In genomic region chr3:188188911-188189310, GRCh38 we compare ENCODE assay signal across 22 cellular contexts. TPM values are rescaled to one million over a fixed set of nuclear protein-coding genes. Genes with fewer than 3 reads are reported as not detected.
DNase-seq lines count a peak whose midpoint lies in the region; ATAC-seq and TF ChIP-seq lines count a peak whose summit lies in the region.
"Had no signal": no experiment of that assay in that cellular context is flagged by ENCODE, and none has a peak within 500 bp of the region (broad histone marks: within the 10 kb centered on the region; RNA-seq: fewer than 3 reads in every experiment).

No MANE protein-coding gene starts in this region.

- no peak overlapping the region for H3K18ac ChIP-seq in H9 (ENCODE audit: insufficient read length, low read depth, low read length)

- H3K36me3 Mint-ChIP-seq in activated CD4-positive, alpha-beta T cell treated with anti-CD3 and anti-CD28 coated beads, Interleukin-2, amount 10 ng/mL, durations not matched to agents 7 days and 5 days (ENCODE audit: low read depth) = peaks cover 35% of the 10 kb centered on the region
- no peaks in the 10 kb centered on the region for H3K36me3 Mint-ChIP-seq in effector memory CD8-positive, alpha-beta T cell (ENCODE audit: insufficient read depth)
- H3K36me3 Mint-ChIP-seq in naive thymus-derived CD4-positive, alpha-beta T cell = peaks cover 14 to 36% (median 26%) of the 10 kb centered on the region in 5 donors
- peaks cover 0 to 10% (median 1%) of the 10 kb centered on the region in 3 experiments; a peak in 3 of 7 replicates for H3K36me3 Mint-ChIP-seq in H9 (ENCODE audit: insufficient read depth in 1 of 3, low read depth in 3 of 3)

- H3K79me2 ChIP-seq in H9 (ENCODE audit: insufficient read depth, low read length) = no peaks in the 10 kb centered on the region; the same call in 1 of the 2 replicates

- H2BK120ac ChIP-seq in H9 (ENCODE audit: low read depth, low read length, poor library complexity, severe bottlenecking) = no peak overlapping the region

- no peak overlapping the region for H4K8ac ChIP-seq in H9 (replicated peaks; ENCODE audit: insufficient read length, low read depth, low read length)

- no peak overlapping the region for H3K4ac ChIP-seq in H9 (ENCODE audit: low read depth, low read length)

- H3K4me3 Mint-ChIP-seq in activated CD4-positive, alpha-beta T cell treated with anti-CD3 and anti-CD28 coated beads, Interleukin-2, amount 10 ng/mL, durations not matched to agents 7 days and 5 days = no peak overlapping the region
- H3K4me3 Mint-ChIP-seq in effector memory CD8-positive, alpha-beta T cell = peak overlapping the region in 1 of 2 donors; percentile 45
- no peak overlapping the region for H3K4me3 Mint-ChIP-seq in naive thymus-derived CD4-positive, alpha-beta T cell
- no peak overlapping the region for H3K4me3 Mint-ChIP-seq in H9
- H3K4me3 Mint-ChIP-seq: neural progenitor cell, type B pancreatic cell had no signal

- no peaks in the 10 kb centered on the region for H3K27me3 Mint-ChIP-seq in activated CD4-positive, alpha-beta T cell treated with anti-CD3 and anti-CD28 coated beads, Interleukin-2, amount 10 ng/mL, durations not matched to agents 7 days and 5 days
- H3K27me3 Mint-ChIP-seq in effector memory CD8-positive, alpha-beta T cell = no peaks in the 10 kb centered on the region
- no peaks in the 10 kb centered on the region for H3K27me3 Mint-ChIP-seq in naive thymus-derived CD4-positive, alpha-beta T cell
- H3K27me3 Mint-ChIP-seq in H9 (ENCODE audit: low read depth) = no peaks in the 10 kb centered on the region
- H3K27me3 Mint-ChIP-seq: activated naive CD4-positive, alpha-beta T cell treated with anti-CD3 and anti-CD28 coated beads, Interleukin-2, amount 50 U/mL, for 24 hours; type B pancreatic cell had no signal

- no peak overlapping the region for H3K4me2 ChIP-seq in H9 (ENCODE audit: insufficient read depth, insufficient read length, low read length)
- H3K4me2 ChIP-seq: KMS-11, neural progenitor cell had no signal

- POLR2A ChIA-PET in activated CD4-positive, alpha-beta T cell treated with anti-CD3 and anti-CD28 coated beads, Interleukin-2, amount 10 ng/mL, durations not matched to agents 7 days and 5 days (lab: Charles Lee) = no interaction called here
- POLR2A ChIA-PET in naive thymus-derived CD4-positive, alpha-beta T cell (lab: Charles Lee) = no interaction called here

- DNase-seq in activated CD4-positive, alpha-beta T cell treated with anti-CD3 and anti-CD28 coated beads, Interleukin-2, amount 10 ng/mL, durations not matched to agents 7 days and 5 days = no peak
- no peak for DNase-seq in activated CD4-positive, alpha-beta T cell treated with anti-CD3 and anti-CD28 coated beads for 1 hour
- DNase-seq in Jurkat, Clone E6-1 (ENCODE audit: low read depth, low spot score) = peak; percentile 32
- no peak for DNase-seq in effector memory CD8-positive, alpha-beta T cell
- DNase-seq in psoas muscle (no peak), COLO829 (ENCODE audit: low spot score) (no peak), H9 (no peak)
- DNase-seq in naive thymus-derived CD4-positive, alpha-beta T cell = no peak
- DNase-seq: 8988T; AML-193; NCI-H1048; NCI-H2029 treated with DMSO at 0.1 percent for 48 hours; NCI-H226; NCI-H82; SHP77; stimulated activated CD4-positive, alpha-beta T cell treated with anti-CD3 and anti-CD28 coated beads, Interleukin-2, amount 100 ng/mL, for 24 hours; stimulated activated naive CD4-positive, alpha-beta T cell treated with Interleukin-2 at 50 U/mL for 16 hours had no signal

- H4K5ac ChIP-seq in H9 (ENCODE audit: insufficient read length, low read depth, low read length) = no peak overlapping the region

- no peak overlapping the region for H2BK20ac ChIP-seq in H9 (ENCODE audit: low read depth, low read length, poor library complexity, severe bottlenecking)

- no peak overlapping the region for H3K23ac ChIP-seq in H9 (ENCODE audit: insufficient read length, low read depth, low read length)

- no peak overlapping the region for H3T11ph ChIP-seq in H9 (ENCODE audit: low read length)

- no peak overlapping the region for H3K9ac ChIP-seq in H9 (ENCODE audit: extremely low read depth, insufficient read length, low read length)
- H3K9ac ChIP-seq: KMS-11, neural progenitor cell had no signal

- no peak overlapping the region for H2AK5ac ChIP-seq in H9 (ENCODE audit: insufficient read length, low read length)

- peak; percentile 31 for ATAC-seq in effector memory CD8-positive, alpha-beta T cell (replicated peaks)
- no peak for ATAC-seq in psoas muscle
- ATAC-seq in naive thymus-derived CD4-positive, alpha-beta T cell = no peak

- peaks cover 0 to 4% of the 10 kb centered on the region in 2 donors for H3K36me3 ChIP-seq in psoas muscle (ENCODE audit: insufficient read depth in 1 of 2, low read depth in 1 of 2)
- peaks cover 0 to 6% (median 0%) of the 10 kb centered on the region in 3 experiments for H3K36me3 ChIP-seq in naive thymus-derived CD4-positive, alpha-beta T cell (ENCODE audit: control insufficient read depth in 2 of 3, insufficient read depth in 3 of 3, low read length in 3 of 3)
- H3K36me3 ChIP-seq: neural progenitor cell had no signal

- H3K27ac ChIP-seq in psoas muscle (peak overlapping the region; percentile 92), H9 (ENCODE audit: insufficient read length, low read depth, low read length) (no peak overlapping the region)
- H3K27ac ChIP-seq in naive thymus-derived CD4-positive, alpha-beta T cell (ENCODE audit: low read depth, low read length) = no peak overlapping the region
- H3K27ac ChIP-seq: KMS-11, neural progenitor cell, skin epidermis had no signal

- H2BK15ac ChIP-seq in H9 (ENCODE audit: low read depth, low read length) = no peak overlapping the region

- CTCF ChIA-PET in activated CD4-positive, alpha-beta T cell treated with anti-CD3 and anti-CD28 coated beads, Interleukin-2, amount 10 ng/mL, durations not matched to agents 7 days and 5 days (lab: Charles Lee) = interaction anchor here (0.9 to 1.2 kb wide), 5 partner anchors 9 to 449 kb away, joined by 3 to 5 read pairs (median 3); no protein-coding TSS in a partner anchor
- CTCF ChIA-PET in naive thymus-derived CD4-positive, alpha-beta T cell (lab: Charles Lee) = no interaction called here

- TF ChIP-seq CTCF in psoas muscle (IDR thresholded peaks at IDR 0.05) (no peak), H9 (conservative IDR thresholded peaks at IDR 0.05) (no peak)

- H2AFZ ChIP-seq in H9 (ENCODE audit: low read length) = no peak overlapping the region
- H2AFZ ChIP-seq: neural progenitor cell had no signal

- no peak overlapping the region for H4K91ac ChIP-seq in H9 (ENCODE audit: insufficient read length, low read depth, low read length)

- peak overlapping the region; percentile 28 for H3K27ac Mint-ChIP-seq in activated CD4-positive, alpha-beta T cell treated with anti-CD3 and anti-CD28 coated beads, Interleukin-2, amount 10 ng/mL, durations not matched to agents 7 days and 5 days
- H3K27ac Mint-ChIP-seq in effector memory CD8-positive, alpha-beta T cell = peak overlapping the region in 1 of 2 donors; percentile 76
- H3K27ac Mint-ChIP-seq in naive thymus-derived CD4-positive, alpha-beta T cell = no peak overlapping the region
- H3K27ac Mint-ChIP-seq in H9 = no peak overlapping the region; a peak in 1 of 7 replicates
- H3K27ac Mint-ChIP-seq: activated naive CD4-positive, alpha-beta T cell treated with anti-CD3 and anti-CD28 coated beads, Interleukin-2, amount 50 U/mL, for 24 hours; neural progenitor cell; type B pancreatic cell had no signal

- no peaks in the 10 kb centered on the region for H3K79me1 ChIP-seq in H9 (ENCODE audit: insufficient read depth, low read depth, low read length, poor library complexity, severe bottlenecking)

- H3K4me3 ChIP-seq in Jurkat, Clone E6-1 (ENCODE audit: low read length) = no peak overlapping the region
- H3K4me3 ChIP-seq in psoas muscle = no peak overlapping the region
- H3K4me3 ChIP-seq in naive thymus-derived CD4-positive, alpha-beta T cell (ENCODE audit: low read length) = no peak overlapping the region
- H3K4me3 ChIP-seq: neural progenitor cell, skin epidermis had no signal

- H3K4me1 Mint-ChIP-seq in activated CD4-positive, alpha-beta T cell treated with anti-CD3 and anti-CD28 coated beads, Interleukin-2, amount 10 ng/mL, durations not matched to agents 7 days and 5 days = peaks cover 44% of the 10 kb centered on the region
- H3K4me1 Mint-ChIP-seq in effector memory CD8-positive, alpha-beta T cell (ENCODE audit: low read depth in 2 of 2) = peaks cover 37 to 39% of the 10 kb centered on the region in 2 donors
- peaks cover 30 to 63% (median 49%) of the 10 kb centered on the region in 7 donors for H3K4me1 Mint-ChIP-seq in naive thymus-derived CD4-positive, alpha-beta T cell
- H3K4me1 Mint-ChIP-seq in H9 = peaks cover 25 to 26% of the 10 kb centered on the region in 2 experiments

- H2BK5ac ChIP-seq in H9 (ENCODE audit: insufficient read length, low read length) = no peak overlapping the region

- H3K9me3 Mint-ChIP-seq in activated CD4-positive, alpha-beta T cell treated with anti-CD3 and anti-CD28 coated beads, Interleukin-2, amount 10 ng/mL, durations not matched to agents 7 days and 5 days = no peaks in the 10 kb centered on the region
- H3K9me3 Mint-ChIP-seq in effector memory CD8-positive, alpha-beta T cell = no peaks in the 10 kb centered on the region
- H3K9me3 Mint-ChIP-seq in naive thymus-derived CD4-positive, alpha-beta T cell = peaks cover 0 to 3% (median 0%) of the 10 kb centered on the region in 11 donors
- no peaks in the 10 kb centered on the region for H3K9me3 Mint-ChIP-seq in H9
- H3K9me3 Mint-ChIP-seq: activated naive CD4-positive, alpha-beta T cell treated with anti-CD3 and anti-CD28 coated beads, Interleukin-2, amount 50 U/mL, for 24 hours; neural progenitor cell; type B pancreatic cell had no signal

- no peaks in the 10 kb centered on the region for H3K27me3 ChIP-seq in psoas muscle (ENCODE audit: insufficient read depth in 3 of 3, low read length in 2 of 3)
- H3K27me3 ChIP-seq in naive thymus-derived CD4-positive, alpha-beta T cell (ENCODE audit: control insufficient read depth in 2 of 2, insufficient read depth in 2 of 2, low read length in 2 of 2) = no peaks in the 10 kb centered on the region
- no peaks in the 10 kb centered on the region for H3K27me3 ChIP-seq in H9 (ENCODE audit: insufficient read depth, low read length)
- H3K27me3 ChIP-seq: neural progenitor cell had no signal

- no peaks in the 10 kb centered on the region for H4K20me1 ChIP-seq in H9 (ENCODE audit: control insufficient read depth, insufficient read depth, insufficient read length)

- no peak overlapping the region for H3K14ac ChIP-seq in H9 (ENCODE audit: insufficient read depth, low read length)

- intact Hi-C loops in psoas muscle (cut with DNase I) = loop anchor here in 1 of 2 donors (5.0 kb wide), 1 partner anchor 73 kb away; no protein-coding TSS in a partner anchor
- intact Hi-C loops in naive thymus-derived CD4-positive, alpha-beta T cell (cut with micrococcal nuclease) = loop anchor here in 1 of 2 donors (5.0 kb wide), 1 partner anchor 37 kb away; the partner anchor contains the start of gene LPP

- H3K9me3 ChIP-seq in psoas muscle (no peaks in the 10 kb centered on the region), H9 (ENCODE audit: control insufficient read depth, low read depth, low read length) (no peaks in the 10 kb centered on the region)
- H3K9me3 ChIP-seq in naive thymus-derived CD4-positive, alpha-beta T cell (ENCODE audit: control insufficient read depth in 2 of 3, low read length in 3 of 3) = no peaks in the 10 kb centered on the region

- H3K23me2 ChIP-seq in H9 (ENCODE audit: insufficient read length, low read depth, low read length, poor library complexity, severe bottlenecking) = no peaks in the 10 kb centered on the region

- H3K56ac ChIP-seq in H9 (ENCODE audit: insufficient read length, low read depth, low read length) = no peak overlapping the region

- no peak overlapping the region for H2BK12ac ChIP-seq in H9 (ENCODE audit: insufficient read length, low read depth, low read length)

- H3K4me1 ChIP-seq in psoas muscle (peaks cover 71% of the 10 kb centered on the region), H9 (ENCODE audit: insufficient read depth, low read length) (peaks cover 3% of the 10 kb centered on the region; the same call in 1 of the 2 replicates)
- peaks cover 5 to 12% of the 10 kb centered on the region in 2 donors for H3K4me1 ChIP-seq in naive thymus-derived CD4-positive, alpha-beta T cell (ENCODE audit: control insufficient read depth in 2 of 2, insufficient read depth in 2 of 2, low read length in 2 of 2)

RNA-seq across cellular contexts. Expression of gene LPP, which starts 35.0 kb away (rescaled TPM):
- total RNA-seq in activated CD4-positive, alpha-beta T cell treated with anti-CD3 and anti-CD28 coated beads, Interleukin-2, amount 10 ng/mL, durations not matched to agents 7 days and 5 days = 10 to 100 TPM; 63.6 to 70.3 TPM
- 7.6 TPM for polyA plus RNA-seq in Jurkat, Clone E6-1 (2012; ENCODE audit: insufficient read depth, insufficient read length)
- total RNA-seq in psoas muscle (10 to 100 TPM; 42.8 to 80.3 (median 58.3) TPM), H9 (2021) (56.3 and 64.6 TPM in 2 replicates)
- 1 to 10 TPM; 2.6 to 8.7 (median 3.1) TPM for polyA plus RNA-seq in psoas muscle
- 10 to 100 TPM; 12.5 to 95.2 (median 52.3) TPM for total RNA-seq in naive thymus-derived CD4-positive, alpha-beta T cell
- 10 to 100 TPM; 10.3 to 12.1 TPM for polyA plus RNA-seq in naive thymus-derived CD4-positive, alpha-beta T cell
